15 cellular contexts compared by ENCODE assay signal in genomic region chr22:47150426-47150825, GRCh38.
DNase-seq lines count a peak whose midpoint lies in the region; ATAC-seq and TF ChIP-seq lines count a peak whose summit lies in the region.
"Had no signal": no experiment of that assay in that cellular context is flagged by ENCODE, and none has a peak within 500 bp of the region (broad histone marks: within the 10 kb centered on the region; RNA-seq: fewer than 3 reads in every experiment).

No MANE protein-coding gene starts in this region.

- peaks cover 45 to 67% (median 52%) of the 10 kb centered on the region in 10 experiments for H3K4me1 ChIP-seq in BLaER1 treated with 17β-estradiol and CSF1 and Interleukin-3, amounts not matched to agents 10 nM and 100 nM
- H3K4me1 ChIP-seq: A549, Caco-2 had no signal

- H3K9me3 ChIP-seq in BLaER1 treated with 17β-estradiol and CSF1 and Interleukin-3, amounts not matched to agents 10 nM and 100 nM (replicated peaks in 1 of 11) = peaks cover 0 to 4% (median 0%) of the 10 kb centered on the region in 11 experiments; a peak in 3 of 22 replicates
- H3K9me3 ChIP-seq: A549, Caco-2 had no signal

- H3K27ac Mint-ChIP-seq in central memory CD8-positive, alpha-beta T cell (ENCODE audit: low read depth) = peak overlapping the region; percentile 81
- no peak overlapping the region for H3K27ac Mint-ChIP-seq in nephron progenitor cell
- H3K27ac Mint-ChIP-seq: B cell; CD4-positive, alpha-beta T cell; CD8-positive, alpha-beta T cell had no signal

- H3K4me1 Mint-ChIP-seq in central memory CD8-positive, alpha-beta T cell = peaks cover 10% of the 10 kb centered on the region
- H3K4me1 Mint-ChIP-seq in nephron progenitor cell = peaks cover 34% of the 10 kb centered on the region
- H3K4me1 Mint-ChIP-seq: B cell had no signal

- no peak overlapping the region for H3K4me3 ChIP-seq in BLaER1 treated with 17β-estradiol and CSF1 and Interleukin-3, amounts not matched to agents 10 nM and 100 nM
- H3K4me3 ChIP-seq: A549 had no signal

- H3K4me2 ChIP-seq in BLaER1 treated with 17β-estradiol and CSF1 and Interleukin-3, amounts not matched to agents 10 nM and 100 nM = peak overlapping the region in 10 of 11 experiments; percentile 72 to 93 (median 88); a peak in 19 of 22 replicates
- H3K4me2 ChIP-seq: A549 had no signal

- no peaks in the 10 kb centered on the region for H3K27me3 ChIP-seq in BLaER1 treated with 17β-estradiol and CSF1 and Interleukin-3, amounts not matched to agents 10 nM and 100 nM

- H3K36me3 ChIP-seq in BLaER1 treated with 17β-estradiol and CSF1 and Interleukin-3, amounts not matched to agents 10 nM and 100 nM = peaks cover 0 to 17% (median 0%) of the 10 kb centered on the region in 11 experiments; a peak in 4 of 22 replicates

- POLR2A ChIA-PET in HEK293T (lab: Yijun Ruan, JAX) = no interaction called here

- H3K27me3 Mint-ChIP-seq in central memory CD8-positive, alpha-beta T cell = no peaks in the 10 kb centered on the region
- H3K27me3 Mint-ChIP-seq in nephron progenitor cell (ENCODE audit: low read depth, poor library complexity) = peaks cover 3% of the 10 kb centered on the region
- H3K27me3 Mint-ChIP-seq: B cell; CD4-positive, alpha-beta T cell had no signal

- CTCF ChIA-PET in HEK293T (lab: Yijun Ruan, JAX) = no interaction called here

- no peak for ATAC-seq in central memory CD8-positive, alpha-beta T cell (replicated peaks; ENCODE audit: extremely low read depth, poor library complexity, severe bottlenecking)
- ATAC-seq: A549; CD8-positive, alpha-beta T cell had no signal

- no peak for DNase-seq in central memory CD8-positive, alpha-beta T cell (ENCODE audit: low spot score in 2 of 2)
- DNase-seq in nephron progenitor cell = no peak
- DNase-seq in HEK293T (ENCODE audit: extremely low spot score) = no peak
- DNase-seq in 8988T = no peak
- DNase-seq: AML-193; Caco-2; Calu3; CD4-positive, alpha-beta T cell; CD8-positive, alpha-beta T cell; DMS79 treated with DMSO at 0.1 percent for 48 hours; GF-D8 had no signal

- no peak overlapping the region for H3K4me3 Mint-ChIP-seq in central memory CD8-positive, alpha-beta T cell
- H3K4me3 Mint-ChIP-seq in nephron progenitor cell = no peak overlapping the region
- H3K4me3 Mint-ChIP-seq: B cell; CD4-positive, alpha-beta T cell; CD8-positive, alpha-beta T cell had no signal

- no peak overlapping the region for H3K9ac ChIP-seq in BLaER1 treated with 17β-estradiol and CSF1 and Interleukin-3, amounts not matched to agents 10 nM and 100 nM

- peaks cover 77 to 100% (median 89%) of the 10 kb centered on the region in 11 experiments for H4K20me1 ChIP-seq in BLaER1 treated with 17β-estradiol and CSF1 and Interleukin-3, amounts not matched to agents 10 nM and 100 nM

- no peak overlapping the region; a peak in 1 of 22 replicates for H3K27ac ChIP-seq in BLaER1 treated with 17β-estradiol and CSF1 and Interleukin-3, amounts not matched to agents 10 nM and 100 nM
- H3K27ac ChIP-seq: A549, C4-2B had no signal

- H3K9me3 Mint-ChIP-seq in central memory CD8-positive, alpha-beta T cell = no peaks in the 10 kb centered on the region
- no peaks in the 10 kb centered on the region for H3K9me3 Mint-ChIP-seq in nephron progenitor cell
- H3K9me3 Mint-ChIP-seq: CD4-positive, alpha-beta T cell; CD8-positive, alpha-beta T cell had no signal

- TF ChIP-seq CTCF in nephron progenitor cell (IDR thresholded peaks at IDR 0.05) = no peak

- peaks cover 9% of the 10 kb centered on the region for H3K36me3 Mint-ChIP-seq in central memory CD8-positive, alpha-beta T cell (ENCODE audit: insufficient read depth)
- H3K36me3 Mint-ChIP-seq in nephron progenitor cell (ENCODE audit: low read depth) = no peaks in the 10 kb centered on the region

TF ChIP-seq in HEK293T, 16 proteins besides CTCF, POLR2A, EP300 and RAD21:
- no peak for TF ChIP-seq SP1 (IDR thresholded peaks at IDR 0.05)
- TF ChIP-seq HDGF (IDR thresholded peaks at IDR 0.05; ENCODE audit: borderline replicate concordance) = no peak
- TF ChIP-seq FOXK2 (IDR thresholded peaks at IDR 0.05) = no peak
